Comparison of ENCODE assay signal across 9 cellular contexts in genomic region chrX:48467331-48467761, GRCh38. TPM values are rescaled to one million over a fixed set of nuclear protein-coding genes. Genes with fewer than 3 reads are reported as not detected.
A peak's percentile ranks its signal among the peaks of the same experiment; 100 is the strongest.
DNase-seq lines count a peak whose midpoint lies in the region; ATAC-seq, FAIRE-seq and TF ChIP-seq lines count a peak whose summit lies in the region.
"Had no signal": no experiment of that assay in that cellular context is flagged by ENCODE, and none has a peak within 500 bp of the region (broad histone marks: within the 10 kb centered on the region; RNA-seq: fewer than 3 reads in every experiment).

No MANE protein-coding gene starts in this region.

- H2AFZ ChIP-seq in GM12878 (ENCODE audit: control insufficient read depth, low read depth, low read length) = no peak overlapping the region

- BruUV-seq in GM12878 (replicated peaks; lab: Mats Ljungman, UMichigan) = no TSS peak

- H3K4me1 Mint-ChIP-seq in CD4-positive, CD25-positive, alpha-beta regulatory T cell = peaks cover 5 to 40% (median 17%) of the 10 kb centered on the region in 4 donors

- POLR2A ChIA-PET in GM12878 (lab: Charles Lee) = interaction anchor here (0.9 to 1.6 kb wide), 2 partner anchors 83 to 217 kb away, joined by 3 to 4 read pairs; partner anchors contain the start of gene WAS

- no peak for TF ChIP-seq POLR2A in GM12878 (IDR thresholded peaks at IDR 0.05; ENCODE audit: low read depth, low read length)

- TF ChIP-seq RAD21 in GM12878 (IDR thresholded peaks at IDR 0.05; ENCODE audit: insufficient read depth, low read depth, low read length) = no peak

- RAD21 ChIA-PET in GM12878 (lab: Charles Lee; ENCODE audit: unreplicated experiment) = no interaction called here

- no peak for FAIRE-seq in GM12878 (lab: Jason Lieb, UNC)

- H3K27ac Mint-ChIP-seq in CD4-positive, CD25-positive, alpha-beta regulatory T cell = peak overlapping the region in 1 of 3 donors; percentile 90

- peaks cover 11% of the 10 kb centered on the region for H3K36me3 Mint-ChIP-seq in CD4-positive, CD25-positive, alpha-beta regulatory T cell

- SMC1A ChIA-PET in GM12878 (lab: Charles Lee; ENCODE audit: uncharacterized antibody, unreplicated experiment) = interaction anchor here (2.1 kb wide), 1 partner anchor 384 kb away, joined by 6 read pairs; no protein-coding TSS in a partner anchor

- DNase-seq in CD4-positive, CD25-positive, alpha-beta regulatory T cell = no peak
- DNase-seq in GM12878 (ENCODE audit: low read depth, low spot score) (no peak), lower lobe of right lung (no peak), DMS153 (lab: John Stamatoyannopoulos, UW) (no peak)

- peak overlapping the region; percentile 71 for H3K4me2 ChIP-seq in GM12878 (ENCODE audit: control insufficient read depth, insufficient read depth)

- H3K4me1 ChIP-seq in CD4-positive, CD25-positive, alpha-beta regulatory T cell (ENCODE audit: control insufficient read depth, insufficient read depth, low read length, poor library complexity, severe bottlenecking) = peaks cover 25% of the 10 kb centered on the region
- H3K4me1 ChIP-seq in HUES64 (ENCODE audit: insufficient read depth, low read length) = peaks cover 5% of the 10 kb centered on the region; the same call in 1 of the 2 replicates
- peaks cover 6% of the 10 kb centered on the region for H3K4me1 ChIP-seq in GM12878 (ENCODE audit: control insufficient read depth, insufficient read depth, low read length)
- no peaks in the 10 kb centered on the region for H3K4me1 ChIP-seq in lower lobe of right lung

- no peak for TF ChIP-seq CTCF in GM12878 (IDR thresholded peaks at IDR 0.05 in 2 of 3, conservative IDR thresholded peaks at IDR 0.05 in 1 of 3; ENCODE audit: control insufficient read depth in 2 of 3, extremely low read depth in 1 of 3, insufficient read depth in 1 of 3, low read depth in 3 of 3, low read length in 3 of 3)
- no peak for TF ChIP-seq CTCF in lower lobe of right lung (IDR thresholded peaks at IDR 0.05)

- no peak for ATAC-seq in CD4-positive, CD25-positive, alpha-beta regulatory T cell (ENCODE audit: low read depth in 2 of 2)
- ATAC-seq in GM12878 (peak; percentile 5; the same call in 1 of the 3 replicates), lower lobe of right lung (peak; percentile 32 to 65), HG02981 (IDR thresholded peaks at IDR 0.05; ENCODE audit: unreplicated experiment) (no peak), HG03039 (IDR thresholded peaks at IDR 0.05; ENCODE audit: unreplicated experiment) (no peak), HG03378 (IDR thresholded peaks at IDR 0.05; ENCODE audit: unreplicated experiment) (no peak)

- no peaks in the 10 kb centered on the region for H3K9me3 Mint-ChIP-seq in CD4-positive, CD25-positive, alpha-beta regulatory T cell

- peak overlapping the region; percentile 52; the same call in 1 of the 2 replicates for H3K9ac ChIP-seq in HUES64 (ENCODE audit: low read depth, low read length)
- peak overlapping the region; percentile 91 for H3K9ac ChIP-seq in GM12878 (ENCODE audit: control insufficient read depth, insufficient read depth, low read length)

- CTCF ChIA-PET in GM12878 (lab: Yijun Ruan, JAX) = interaction anchor here (1.0 kb wide), 1 partner anchor 384 kb away, joined by 4 read pairs; no protein-coding TSS in a partner anchor

- no peak overlapping the region for H3K27ac ChIP-seq in CD4-positive, CD25-positive, alpha-beta regulatory T cell (ENCODE audit: insufficient read depth, low read length, poor library complexity, severe bottlenecking)
- H3K27ac ChIP-seq in HUES64 (ENCODE audit: low read depth, low read length) = no peak overlapping the region
- H3K27ac ChIP-seq in GM12878 (ENCODE audit: control insufficient read depth, insufficient read depth) = peak overlapping the region; percentile 61
- H3K27ac ChIP-seq in lower lobe of right lung = no peak overlapping the region

- 19% methylated on average over 9 of the region's 9 CpGs for WGBS in HUES64
- WGBS in GM12878 (ENCODE audit: insufficient coverage, insufficient replicate concordance, low lambda C conversion rate, missing lambda C conversion rate) = 71% methylated on average over 7 of the region's 9 CpGs

- intact Hi-C loops in GM12878 (cut with micrococcal nuclease; ENCODE audit: unreplicated experiment) = loop anchor here (10.0 kb wide), 1 partner anchor 383 kb away; no protein-coding TSS in a partner anchor
- intact Hi-C loops in lower lobe of right lung (cut with DNase I) = no loop called here

- in situ Hi-C loops in GM12878 (cut with MboI) = no loop called here

- no peak for TF ChIP-seq EP300 in GM12878 (IDR thresholded peaks at IDR 0.05; ENCODE audit: borderline replicate concordance in 1 of 2, control insufficient read depth in 1 of 2, low read depth in 2 of 2, low read length in 2 of 2)

- H3K4me3 ChIP-seq in CD4-positive, CD25-positive, alpha-beta regulatory T cell (ENCODE audit: low read depth, low read length) = peak overlapping the region; percentile 55
- H3K4me3 ChIP-seq in HUES64 (ENCODE audit: low read length) (peak overlapping the region; percentile 72), GM12878 (peak overlapping the region; percentile 76), lower lobe of right lung (peak overlapping the region; percentile 44)

- no peaks in the 10 kb centered on the region for H3K36me3 ChIP-seq in CD4-positive, CD25-positive, alpha-beta regulatory T cell (ENCODE audit: control insufficient read depth, insufficient read depth, low read length)
- peaks cover 16% of the 10 kb centered on the region for H3K36me3 ChIP-seq in HUES64 (ENCODE audit: insufficient read depth, low read length)
- H3K36me3 ChIP-seq in GM12878 (ENCODE audit: control insufficient read depth in 2 of 2, insufficient read depth in 2 of 2, low read length in 1 of 2) = peaks cover 0 to 3% of the 10 kb centered on the region in 2 experiments; a peak in 1 of 4 replicates
- no peaks in the 10 kb centered on the region for H3K36me3 ChIP-seq in lower lobe of right lung

- no peaks in the 10 kb centered on the region for H3K27me3 Mint-ChIP-seq in CD4-positive, CD25-positive, alpha-beta regulatory T cell

- H3K27me3 ChIP-seq in CD4-positive, CD25-positive, alpha-beta regulatory T cell (ENCODE audit: control insufficient read depth, insufficient read depth, low read length) = no peaks in the 10 kb centered on the region
- no peaks in the 10 kb centered on the region for H3K27me3 ChIP-seq in HUES64 (ENCODE audit: insufficient read depth, low read length)
- no peaks in the 10 kb centered on the region for H3K27me3 ChIP-seq in GM12878 (replicated peaks in 1 of 2; ENCODE audit: control insufficient read depth in 2 of 2, insufficient read depth in 2 of 2, low read length in 1 of 2)
- H3K27me3 ChIP-seq in lower lobe of right lung (ENCODE audit: low read depth) = no peaks in the 10 kb centered on the region

- peak overlapping the region; percentile 2 to 68 (median 49) for H3K4me3 Mint-ChIP-seq in CD4-positive, CD25-positive, alpha-beta regulatory T cell

- H4K20me1 ChIP-seq in GM12878 (ENCODE audit: control insufficient read depth, insufficient read depth) = no peaks in the 10 kb centered on the region

- H3K9me3 ChIP-seq in CD4-positive, CD25-positive, alpha-beta regulatory T cell (ENCODE audit: control insufficient read depth in 2 of 2, low read length in 2 of 2) = no peaks in the 10 kb centered on the region
- H3K9me3 ChIP-seq in HUES64 (ENCODE audit: insufficient read depth, low read depth, low read length) (no peaks in the 10 kb centered on the region), GM12878 (replicated peaks; ENCODE audit: control insufficient read depth, insufficient read depth, low read length) (no peaks in the 10 kb centered on the region), lower lobe of right lung (no peaks in the 10 kb centered on the region)

- H3K79me2 ChIP-seq in GM12878 (ENCODE audit: control insufficient read depth, insufficient read depth, low read length) = peaks cover 23% of the 10 kb centered on the region

RNA-seq across cellular contexts. Expression of gene SLC38A5, which starts 2.7 kb away (rescaled TPM):
- total RNA-seq in CD4-positive, CD25-positive, alpha-beta regulatory T cell = 23.3 TPM
- 10 to 100 TPM; 12.9 to 23.7 (median 19.3) TPM for polyA plus RNA-seq in CD4-positive, CD25-positive, alpha-beta regulatory T cell
- polyA plus RNA-seq in HUES64 (2013, experiment 1 of 2) = 36.1 TPM
- polyA plus RNA-seq in HUES64 (2013, experiment 2 of 2) = 24.5 TPM
- total RNA-seq in GM12878 (2013; cell fraction: nucleolus; rRNA removed) = 48.5 and 53.5 TPM in 2 replicates
- 81.3 and 96.2 TPM in 2 replicates for total RNA-seq in GM12878 (2014; rRNA removed)
- 51.5 and 53.6 TPM in 2 replicates for total RNA-seq in GM12878 (2014; rRNA removed; fragmentation: Illumina TruSeq; extraction: Trizol)
- 95.6 and 102 TPM in 2 replicates for total RNA-seq in GM12878 (2021)
- polyA plus RNA-seq in GM12878 (2011; ENCODE audit: low read depth) = 49.7 TPM
- 30.5 and 59.9 TPM in 2 replicates for polyA plus RNA-seq in GM12878 (2011; rRNA removed)
- 124 and 168 TPM in 2 replicates for polyA plus RNA-seq in GM12878 (2011; cell fraction: cytosol; rRNA removed)
- 173 and 209 TPM in 2 replicates for polyA plus RNA-seq in GM12878 (2011; cell fraction: nucleus; rRNA removed)
- 50.5 and 68.3 TPM in 2 replicates for polyA plus RNA-seq in GM12878 (2012)
- 42.5 and 65.0 TPM in 2 replicates for polyA plus RNA-seq in GM12878 (2014; fragmentation: Illumina TruSeq; extraction: Trizol)
- 1 to 10 TPM; 4.2 to 9.0 TPM for polyA plus RNA-seq in GM12878 (2014; fragmentation: Nextera tagmentation; extraction: Ambion mirVana)
- 108 and 142 TPM in 2 replicates for polyA plus RNA-seq in GM12878 (2014; rRNA removed)
- 10 to 100 TPM; 76.2 to 81.3 TPM for polyA plus RNA-seq in GM12878 (2016; fragmentation: Nextera tagmentation; extraction: Ambion mirVana)
- polyA minus RNA-seq in GM12878 (2011; rRNA and poly(A)+ RNA removed) = 101 and 115 TPM in 2 replicates
- polyA minus RNA-seq in GM12878 (2011; cell fraction: cytosol; rRNA and poly(A)+ RNA removed) = 46.5 and 48.4 TPM in 2 replicates
- polyA minus RNA-seq in GM12878 (2011; cell fraction: nucleus; rRNA and poly(A)+ RNA removed) = 21.0 and 31.1 TPM in 2 replicates
- total RNA-seq in lower lobe of right lung = 15.9 TPM
- total RNA-seq: osteocyte had no signal

RNA-seq across cellular contexts. Expression of gene FTSJ1, which starts 8.7 kb away (rescaled TPM):
- 64.5 TPM for total RNA-seq in CD4-positive, CD25-positive, alpha-beta regulatory T cell
- polyA plus RNA-seq in CD4-positive, CD25-positive, alpha-beta regulatory T cell = 10 to 100 TPM; 57.9 to 73.1 (median 64.4) TPM
- polyA plus RNA-seq in HUES64 (2013, experiment 1 of 2) = 40.3 TPM
- 41.1 TPM for polyA plus RNA-seq in HUES64 (2013, experiment 2 of 2)
- total RNA-seq in GM12878 (2013; cell fraction: nucleolus; rRNA removed) = 20.9 and 25.4 TPM in 2 replicates
- 86.0 and 87.8 TPM in 2 replicates for total RNA-seq in GM12878 (2014; rRNA removed)
- total RNA-seq in GM12878 (2014; rRNA removed; fragmentation: Illumina TruSeq; extraction: Trizol) = 46.9 and 58.3 TPM in 2 replicates
- total RNA-seq in GM12878 (2021) = 57.4 and 60.7 TPM in 2 replicates
- 30.9 TPM for polyA plus RNA-seq in GM12878 (2011; ENCODE audit: low read depth)
- 25.2 and 31.0 TPM in 2 replicates for polyA plus RNA-seq in GM12878 (2011; rRNA removed)
- polyA plus RNA-seq in GM12878 (2011; cell fraction: cytosol; rRNA removed) = 46.7 and 55.0 TPM in 2 replicates
- polyA plus RNA-seq in GM12878 (2011; cell fraction: nucleus; rRNA removed) = 69.8 and 78.7 TPM in 2 replicates
- 41.7 and 42.2 TPM in 2 replicates for polyA plus RNA-seq in GM12878 (2012)
- 32.6 and 46.5 TPM in 2 replicates for polyA plus RNA-seq in GM12878 (2014; fragmentation: Illumina TruSeq; extraction: Trizol)
- polyA plus RNA-seq in GM12878 (2014; fragmentation: Nextera tagmentation; extraction: Ambion mirVana) = 10 to 100 TPM in 1 of 2 experiments, 1 to 10 TPM in 1; 8.8 to 18.2 TPM
- polyA plus RNA-seq in GM12878 (2014; rRNA removed) = 67.8 and 68.8 TPM in 2 replicates
- 10 to 100 TPM; 74.9 to 86.9 TPM for polyA plus RNA-seq in GM12878 (2016; fragmentation: Nextera tagmentation; extraction: Ambion mirVana)
- 20.2 and 35.4 TPM in 2 replicates for polyA minus RNA-seq in GM12878 (2011; rRNA and poly(A)+ RNA removed)
- 13.9 and 16.3 TPM in 2 replicates for polyA minus RNA-seq in GM12878 (2011; cell fraction: cytosol; rRNA and poly(A)+ RNA removed)
- 13.5 and 19.6 TPM in 2 replicates for polyA minus RNA-seq in GM12878 (2011; cell fraction: nucleus; rRNA and poly(A)+ RNA removed)
- total RNA-seq in lower lobe of right lung = 30.2 TPM

RNA-seq across cellular contexts. Expression of gene PORCN, which starts 41.4 kb away (rescaled TPM):
- 18.5 TPM for total RNA-seq in CD4-positive, CD25-positive, alpha-beta regulatory T cell
- 10 to 100 TPM in 1 of 4 donors, 1 to 10 TPM in 3; 8.1 to 11.9 (median 9.4) TPM for polyA plus RNA-seq in CD4-positive, CD25-positive, alpha-beta regulatory T cell
- 10.4 TPM for polyA plus RNA-seq in HUES64 (2013, experiment 1 of 2)
- polyA plus RNA-seq in HUES64 (2013, experiment 2 of 2) = 11.5 TPM
- 17.6 and 19.7 TPM in 2 replicates for total RNA-seq in GM12878 (2013; cell fraction: nucleolus; rRNA removed)
- total RNA-seq in GM12878 (2014; rRNA removed) = 15.2 and 16.6 TPM in 2 replicates
- total RNA-seq in GM12878 (2014; rRNA removed; fragmentation: Illumina TruSeq; extraction: Trizol) = 5.7 and 7.9 TPM in 2 replicates
- total RNA-seq in GM12878 (2021) = 14.0 and 18.0 TPM in 2 replicates
- polyA plus RNA-seq in GM12878 (2011; ENCODE audit: low read depth) = 4.8 TPM
- polyA plus RNA-seq in GM12878 (2011; rRNA removed) = 5.6 and 12.9 TPM in 2 replicates
- 24.2 and 24.8 TPM in 2 replicates for polyA plus RNA-seq in GM12878 (2011; cell fraction: cytosol; rRNA removed)
- polyA plus RNA-seq in GM12878 (2011; cell fraction: nucleus; rRNA removed) = 53.9 and 63.7 TPM in 2 replicates
- polyA plus RNA-seq in GM12878 (2012) = 11.5 and 11.7 TPM in 2 replicates
- 8.3 and 12.5 TPM in 2 replicates for polyA plus RNA-seq in GM12878 (2014; fragmentation: Illumina TruSeq; extraction: Trizol)
- 1 to 10 TPM in 1 of 2 experiments, under 1 TPM in 1; 0.27 to 1.4 TPM for polyA plus RNA-seq in GM12878 (2014; fragmentation: Nextera tagmentation; extraction: Ambion mirVana)
- 17.9 and 19.5 TPM in 2 replicates for polyA plus RNA-seq in GM12878 (2014; rRNA removed)
- polyA plus RNA-seq in GM12878 (2016; fragmentation: Nextera tagmentation; extraction: Ambion mirVana) = 10 to 100 TPM; 18.2 to 21.0 TPM
- polyA minus RNA-seq in GM12878 (2011; rRNA and poly(A)+ RNA removed) = 14.8 and 21.4 TPM in 2 replicates
- 3.5 and 7.5 TPM in 2 replicates for polyA minus RNA-seq in GM12878 (2011; cell fraction: cytosol; rRNA and poly(A)+ RNA removed)
- polyA minus RNA-seq in GM12878 (2011; cell fraction: nucleus; rRNA and poly(A)+ RNA removed) = 13.5 and 19.2 TPM in 2 replicates
- total RNA-seq in lower lobe of right lung = 6.1 TPM

RNA-seq across cellular contexts. Expression of gene EBP, which starts 54.3 kb away (rescaled TPM):
- 56.8 TPM for total RNA-seq in CD4-positive, CD25-positive, alpha-beta regulatory T cell
- 100 to 1,000 TPM in 3 of 4 donors, 10 to 100 TPM in 1; 88.4 to 126 (median 109) TPM for polyA plus RNA-seq in CD4-positive, CD25-positive, alpha-beta regulatory T cell
- polyA plus RNA-seq in HUES64 (2013, experiment 1 of 2) = 174 TPM
- polyA plus RNA-seq in HUES64 (2013, experiment 2 of 2) = 175 TPM
- 38.1 and 42.3 TPM in 2 replicates for total RNA-seq in GM12878 (2013; cell fraction: nucleolus; rRNA removed)
- total RNA-seq in GM12878 (2014; rRNA removed) (159 and 169 TPM in 2 replicates), GM12878 (2014; rRNA removed; fragmentation: Illumina TruSeq; extraction: Trizol) (169 and 174 TPM in 2 replicates), GM12878 (2021) (154 and 170 TPM in 2 replicates), lower lobe of right lung (74.0 TPM)
- 95.3 TPM for polyA plus RNA-seq in GM12878 (2011; ENCODE audit: low read depth)
- polyA plus RNA-seq in GM12878 (2011; rRNA removed) (69.5 and 125 TPM in 2 replicates), GM12878 (2014; fragmentation: Illumina TruSeq; extraction: Trizol) (126 and 163 TPM in 2 replicates), GM12878 (2014; fragmentation: Nextera tagmentation; extraction: Ambion mirVana) (100 to 1,000 TPM; 364 to 628 TPM), GM12878 (2014; rRNA removed) (183 and 185 TPM in 2 replicates), GM12878 (2016; fragmentation: Nextera tagmentation; extraction: Ambion mirVana) (100 to 1,000 TPM; 242 to 263 TPM)
- 248 and 252 TPM in 2 replicates for polyA plus RNA-seq in GM12878 (2011; cell fraction: cytosol; rRNA removed)
- polyA plus RNA-seq in GM12878 (2011; cell fraction: nucleus; rRNA removed) = 145 and 191 TPM in 2 replicates
- polyA plus RNA-seq in GM12878 (2012) = 113 and 128 TPM in 2 replicates
- 180 and 246 TPM in 2 replicates for polyA minus RNA-seq in GM12878 (2011; rRNA and poly(A)+ RNA removed)
- polyA minus RNA-seq in GM12878 (2011; cell fraction: cytosol; rRNA and poly(A)+ RNA removed) = 67.8 and 83.2 TPM in 2 replicates
- 26.2 and 38.9 TPM in 2 replicates for polyA minus RNA-seq in GM12878 (2011; cell fraction: nucleus; rRNA and poly(A)+ RNA removed)

RNA-seq across cellular contexts. Expression of gene SSX4B, which starts 55.6 kb away (rescaled TPM):
- total RNA-seq in CD4-positive, CD25-positive, alpha-beta regulatory T cell = not detected
- polyA plus RNA-seq in CD4-positive, CD25-positive, alpha-beta regulatory T cell = not detected
- 0.15 TPM for polyA plus RNA-seq in HUES64 (2013, experiment 1 of 2)
- polyA plus RNA-seq in HUES64 (2013, experiment 2 of 2) = not detected
- not detected in 2 replicates for total RNA-seq in GM12878 (2013; cell fraction: nucleolus; rRNA removed)
- total RNA-seq in GM12878 (2014; rRNA removed) = not detected in 2 replicates
- total RNA-seq in GM12878 (2014; rRNA removed; fragmentation: Illumina TruSeq; extraction: Trizol) = not detected in 2 replicates
- not detected in 2 replicates for total RNA-seq in GM12878 (2021)
- not detected for polyA plus RNA-seq in GM12878 (2011; ENCODE audit: low read depth)
- polyA plus RNA-seq in GM12878 (2011; rRNA removed) = not detected in 2 replicates
- polyA plus RNA-seq in GM12878 (2011; cell fraction: cytosol; rRNA removed) = not detected in 2 replicates
- polyA plus RNA-seq in GM12878 (2011; cell fraction: nucleus; rRNA removed) = not detected in 2 replicates
- not detected in 2 replicates for polyA plus RNA-seq in GM12878 (2012)
- not detected in 2 replicates for polyA plus RNA-seq in GM12878 (2014; fragmentation: Illumina TruSeq; extraction: Trizol)
- polyA plus RNA-seq in GM12878 (2014; fragmentation: Nextera tagmentation; extraction: Ambion mirVana) = not detected
- 0.13 TPM in 1 of 2 replicates, not detected in the other for polyA plus RNA-seq in GM12878 (2014; rRNA removed)
- not detected for polyA plus RNA-seq in GM12878 (2016; fragmentation: Nextera tagmentation; extraction: Ambion mirVana)
- polyA minus RNA-seq in GM12878 (2011; rRNA and poly(A)+ RNA removed) = not detected in 2 replicates
- polyA minus RNA-seq in GM12878 (2011; cell fraction: cytosol; rRNA and poly(A)+ RNA removed) = not detected in 2 replicates
- polyA minus RNA-seq in GM12878 (2011; cell fraction: nucleus; rRNA and poly(A)+ RNA removed) = not detected in 2 replicates
- not detected for total RNA-seq in lower lobe of right lung
- total RNA-seq: osteocyte had no signal

Comparison
In these comparisons a context has a peak if more than half of its experiments do, and no peak if none do; other contexts are left out.
1. ATAC-seq: peak in GM12878 (single experiment) and lower lobe of right lung (2 of 2); none in CD4-positive, CD25-positive, alpha-beta regulatory T cell (0 of 2), HG02981 (single experiment), HG03039 (single experiment) and HG03378 (single experiment).
2. Peak in every context shown above with its lines, with median percentiles within 50 percentile points of each other: H3K4me3 ChIP-seq.